Comparison of ENCODE assay signal across 11 cellular contexts in genomic region chr14:22835505-22835904, GRCh38. TPM values are rescaled to one million over a fixed set of nuclear protein-coding genes. Genes with fewer than 3 reads are reported as not detected.
DNase-seq lines count a peak whose midpoint lies in the region; ATAC-seq and TF ChIP-seq lines count a peak whose summit lies in the region.
"Had no signal": no experiment of that assay in that cellular context is flagged by ENCODE, and none has a peak within 500 bp of the region (broad histone marks: within the 10 kb centered on the region; RNA-seq: fewer than 3 reads in every experiment).

No MANE protein-coding gene starts in this region.

- TF ChIP-seq POLR2A in NB4 (IDR thresholded peaks at IDR 0.05; ENCODE audit: extremely low read depth, insufficient read length) = no peak

- TF ChIP-seq CTCF in NB4 (IDR thresholded peaks at IDR 0.05; ENCODE audit: low read depth, low read length) (no peak), endothelial cell (IDR thresholded peaks at IDR 0.05; ENCODE audit: unreplicated experiment) (no peak), osteoblast (IDR thresholded peaks at IDR 0.05; ENCODE audit: extremely low read depth, low read depth, low read length) (no peak)

- no peak overlapping the region for H2AFZ ChIP-seq in ACC112 (ENCODE audit: low read length, unreplicated experiment)
- H2AFZ ChIP-seq in osteoblast (ENCODE audit: low read length) = no peak overlapping the region

- H3K36me3 ChIP-seq in ACC112 (ENCODE audit: insufficient read depth, low read length) (peaks cover 3% of the 10 kb centered on the region; the same call in 1 of the 2 replicates), osteoblast (ENCODE audit: insufficient read depth, low read length) (peaks cover 26% of the 10 kb centered on the region)

- H3K27me3 ChIP-seq in ACC112 (ENCODE audit: insufficient read depth, low read length) = no peaks in the 10 kb centered on the region
- H3K27me3 ChIP-seq in osteoblast (ENCODE audit: insufficient read depth, low read length) = no peaks in the 10 kb centered on the region
- H3K27me3 ChIP-seq: cardiac muscle cell had no signal

- DNase-seq in NB4 (ENCODE audit: low read depth) (no peak), endothelial cell (ENCODE audit: low spot score) (no peak), osteoblast (ENCODE audit: insufficient read length, low spot score, missing footprints) (peak; percentile 31), NCI-H526 (lab: John Stamatoyannopoulos, UW) (no peak)
- DNase-seq: activated CD4-positive, alpha-beta T cell treated with anti-CD3 and anti-CD28 coated beads for 36 hours; NCI-H1930 had no signal

- peaks cover 62% of the 10 kb centered on the region for H3K4me1 Mint-ChIP-seq in endothelial cell (ENCODE audit: unreplicated experiment)

- peak overlapping the region; percentile 100 for H3K4me3 Mint-ChIP-seq in endothelial cell (ENCODE audit: unreplicated experiment)
- H3K4me3 Mint-ChIP-seq: activated CD4-positive, alpha-beta T cell treated with anti-CD3 and anti-CD28 coated beads for 36 hours had no signal

- peak overlapping the region; percentile 80 for H3K27ac Mint-ChIP-seq in endothelial cell (ENCODE audit: unreplicated experiment)
- H3K27ac Mint-ChIP-seq: activated CD4-positive, alpha-beta T cell treated with anti-CD3 and anti-CD28 coated beads for 36 hours had no signal

- H3K9me3 Mint-ChIP-seq in endothelial cell (ENCODE audit: unreplicated experiment) = no peaks in the 10 kb centered on the region

- peaks cover 11% of the 10 kb centered on the region for H4K20me1 ChIP-seq in osteoblast (ENCODE audit: insufficient read depth, low read length)

- H3K27me3 Mint-ChIP-seq in endothelial cell (ENCODE audit: unreplicated experiment) = peaks cover 21% of the 10 kb centered on the region

- H3K4me3 ChIP-seq in ACC112 (ENCODE audit: low read depth, low read length) (no peak overlapping the region; the same call in 1 of the 2 replicates), NB4 (ENCODE audit: low read depth, low read length) (peak overlapping the region; percentile 79), osteoblast (ENCODE audit: insufficient read depth, low read length) (no peak overlapping the region)

- no peaks in the 10 kb centered on the region for H3K9me3 ChIP-seq in osteoblast (ENCODE audit: low read depth, low read length)

- H3K79me2 ChIP-seq in ACC112 (ENCODE audit: control insufficient read depth, insufficient read depth, low read length, unreplicated experiment) = peaks cover 59% of the 10 kb centered on the region
- peaks cover 63% of the 10 kb centered on the region for H3K79me2 ChIP-seq in osteoblast (ENCODE audit: insufficient read depth, low read length)

- H3K36me3 Mint-ChIP-seq in endothelial cell (ENCODE audit: low read depth, unreplicated experiment) = peaks cover 13% of the 10 kb centered on the region

- ATAC-seq in esophagus mucosa (no peak), HG02973 (IDR thresholded peaks at IDR 0.05; ENCODE audit: unreplicated experiment) (no peak), HG03469 (IDR thresholded peaks at IDR 0.05; ENCODE audit: unreplicated experiment) (no peak)
- ATAC-seq: activated CD4-positive, alpha-beta T cell treated with anti-CD3 and anti-CD28 coated beads for 36 hours had no signal

- peak overlapping the region; percentile 88 for H3K4me2 ChIP-seq in osteoblast (ENCODE audit: insufficient read depth, low read length)

- H3K27ac ChIP-seq in ACC112 (ENCODE audit: low read depth, low read length) (peak overlapping the region; percentile 88), osteoblast (ENCODE audit: low read depth, low read length) (peak overlapping the region; percentile 97)
- H3K27ac ChIP-seq: cardiac muscle cell had no signal

- H3K4me1 ChIP-seq in ACC112 (ENCODE audit: control insufficient read depth, insufficient read depth, low read length, unreplicated experiment) (peaks cover 34% of the 10 kb centered on the region), osteoblast (ENCODE audit: insufficient read depth, low read length) (peaks cover 29% of the 10 kb centered on the region)

RNA-seq across cellular contexts. Expression of gene MMP14, which starts 0.9 kb away (rescaled TPM):
- total RNA-seq in endothelial cell (ENCODE audit: unreplicated experiment) = 819 TPM
- 580 and 649 TPM in 2 replicates for total RNA-seq in osteoblast
- 109 TPM for total RNA-seq in esophagus mucosa

RNA-seq across cellular contexts. Expression of gene MRPL52, which starts 5.8 kb away (rescaled TPM):
- 126 TPM for total RNA-seq in endothelial cell (ENCODE audit: unreplicated experiment)
- 20.3 and 31.5 TPM in 2 replicates for total RNA-seq in osteoblast
- 103 TPM for total RNA-seq in esophagus mucosa

RNA-seq across cellular contexts. Expression of gene SLC7A7, which starts 20.3 kb away (rescaled TPM):
- total RNA-seq in endothelial cell (ENCODE audit: unreplicated experiment) (15.0 TPM), osteoblast (4.3 and 4.7 TPM in 2 replicates), esophagus mucosa (1.4 TPM)

RNA-seq across cellular contexts. Expression of gene LRP10, which starts 36.0 kb away (rescaled TPM):
- total RNA-seq in endothelial cell (ENCODE audit: unreplicated experiment) (105 TPM), osteoblast (147 and 164 TPM in 2 replicates), esophagus mucosa (173 TPM)

RNA-seq across cellular contexts. Expression of gene REM2, which starts 47.5 kb away (rescaled TPM):
- 0.36 TPM for total RNA-seq in endothelial cell (ENCODE audit: unreplicated experiment)
- total RNA-seq in osteoblast = 0.29 and 0.36 TPM in 2 replicates
- 0.32 TPM for total RNA-seq in esophagus mucosa
